ENCODE assay signal across 9 cellular contexts in genomic region chr12:89355243-89356068, GRCh38. TPM values are rescaled to one million over a fixed set of nuclear protein-coding genes. Genes with fewer than 3 reads are reported as not detected.
DNase-seq lines count a peak whose midpoint lies in the region; ATAC-seq and TF ChIP-seq lines count a peak whose summit lies in the region.
"Had no signal": no experiment of that assay in that cellular context is flagged by ENCODE, and none has a peak within 500 bp of the region (broad histone marks: within the 10 kb centered on the region; RNA-seq: fewer than 3 reads in every experiment).

No MANE protein-coding gene starts in this region.

- H3K9me3 ChIP-seq in ascending aorta (no peaks in the 10 kb centered on the region), right lobe of liver (no peaks in the 10 kb centered on the region), tibial nerve (no peaks in the 10 kb centered on the region), ovary (no peaks in the 10 kb centered on the region)

- H3K36me3 ChIP-seq in ascending aorta (no peaks in the 10 kb centered on the region), right lobe of liver (no peaks in the 10 kb centered on the region), tibial nerve (peaks cover 0 to 4% (median 0%) of the 10 kb centered on the region in 3 donors), ovary (no peaks in the 10 kb centered on the region)

- peak in 1 of 3 experiments; percentile 5 for TF ChIP-seq CTCF in ascending aorta (IDR thresholded peaks at IDR 0.05)
- peak in 2 of 4 donors; percentile 15 to 38 for TF ChIP-seq CTCF in right lobe of liver (IDR thresholded peaks at IDR 0.05)
- peak in 2 of 5 experiments; percentile 17 to 24 for TF ChIP-seq CTCF in tibial nerve (IDR thresholded peaks at IDR 0.05)
- TF ChIP-seq CTCF in ovary (IDR thresholded peaks at IDR 0.05): no peak

- no peaks in the 10 kb centered on the region for H3K27me3 ChIP-seq in ascending aorta
- no peaks in the 10 kb centered on the region for H3K27me3 ChIP-seq in right lobe of liver
- H3K27me3 ChIP-seq in tibial nerve: no peaks in the 10 kb centered on the region
- H3K27me3 ChIP-seq in ovary: no peaks in the 10 kb centered on the region

- H3K36me3 Mint-ChIP-seq in activated naive CD4-positive, alpha-beta T cell treated with anti-CD3 and anti-CD28 coated beads, Interleukin-2, amount 10 ng/mL, durations not matched to agents 7 days and 5 days: peaks cover 10% of the 10 kb centered on the region

- TF ChIP-seq EP300 in tibial nerve (IDR thresholded peaks at IDR 0.05) (no peak), ovary (IDR thresholded peaks at IDR 0.05) (no peak)

- H3K4me3 ChIP-seq in ascending aorta (peak overlapping the region; percentile 84 to 98), right lobe of liver (peak overlapping the region; percentile 87 to 88 (median 88)), tibial nerve (peak overlapping the region in 3 of 4 donors; percentile 75 to 93 (median 85)), ovary (no peak overlapping the region)

- no peak for DNase-seq in activated naive CD4-positive, alpha-beta T cell treated with anti-CD3 and anti-CD28 coated beads, Interleukin-2, amount 10 ng/mL, durations not matched to agents 7 days and 5 days
- DNase-seq in activated naive CD4-positive, alpha-beta T cell treated with Interleukin-2 at 50 U/mL for 16 hours: no peak
- no peak for DNase-seq in ascending aorta (ENCODE audit: low spot score in 2 of 2)
- DNase-seq in right lobe of liver: no peak
- DNase-seq in tibial nerve (ENCODE audit: low spot score in 2 of 2): no peak
- DNase-seq in ovary: no peak
- DNase-seq in NCI-H510A treated with DMSO at 0.1 percent for 48 hours (lab: John Stamatoyannopoulos, UW): no peak
- DNase-seq: amniotic stem cell had no signal

- peaks cover 7% of the 10 kb centered on the region for H3K27me3 Mint-ChIP-seq in activated naive CD4-positive, alpha-beta T cell treated with anti-CD3 and anti-CD28 coated beads, Interleukin-2, amount 10 ng/mL, durations not matched to agents 7 days and 5 days

- ATAC-seq in right lobe of liver (peak in 2 of 4 donors; percentile 1 to 2), GM19324 (IDR thresholded peaks at IDR 0.05; ENCODE audit: low FRiP score, unreplicated experiment) (no peak)

- peaks cover 4 to 9% of the 10 kb centered on the region in 2 donors for H3K4me1 ChIP-seq in ascending aorta
- H3K4me1 ChIP-seq in right lobe of liver: peaks cover 0 to 24% (median 11%) of the 10 kb centered on the region in 4 donors
- peaks cover 0 to 41% (median 11%) of the 10 kb centered on the region in 4 donors for H3K4me1 ChIP-seq in tibial nerve
- peaks cover 3% of the 10 kb centered on the region for H3K4me1 ChIP-seq in ovary (ENCODE audit: insufficient read depth)

- peak overlapping the region; percentile 97 for H3K27ac Mint-ChIP-seq in activated naive CD4-positive, alpha-beta T cell treated with anti-CD3 and anti-CD28 coated beads, Interleukin-2, amount 10 ng/mL, durations not matched to agents 7 days and 5 days

- CTCF ChIA-PET in activated naive CD4-positive, alpha-beta T cell treated with anti-CD3 and anti-CD28 coated beads, Interleukin-2, amount 10 ng/mL, durations not matched to agents 7 days and 5 days (lab: Charles Lee): interaction anchor here (1.4 kb wide), 2 partner anchors 9 to 105 kb away, joined by 3 read pairs; no protein-coding TSS in a partner anchor

- H3K27ac ChIP-seq in ascending aorta (peak overlapping the region; percentile 100), right lobe of liver (peak overlapping the region; percentile 95 to 99 (median 98)), tibial nerve (peak overlapping the region in 3 of 4 donors; percentile 94 to 98 (median 97)), ovary (no peak overlapping the region)

- peak overlapping the region; percentile 99 for H3K4me3 Mint-ChIP-seq in activated naive CD4-positive, alpha-beta T cell treated with anti-CD3 and anti-CD28 coated beads, Interleukin-2, amount 10 ng/mL, durations not matched to agents 7 days and 5 days

- 16% methylated on average over 18 of the region's 18 CpGs for WGBS in right lobe of liver (ENCODE audit: insufficient coverage, low coverage, low lambda C conversion rate, missing lambda C conversion rate)
- 56 to 61% methylated on average over 18 of the region's 18 CpGs for WGBS in tibial nerve, 2 donors
- WGBS in ovary, 3 donors: 93 to 95% (median 95%) methylated on average over 18 of the region's 18 CpGs

- intact Hi-C loops in ascending aorta (cut with DNase I): loop anchor here (10.0 kb wide), 1 partner anchor 1211 kb away; the partner anchor contains the start of genes CEP290 and TMTC3
- intact Hi-C loops in right lobe of liver (cut with DNase I): no loop called here
- intact Hi-C loops in ovary (cut with DNase I): no loop called here

- H3K9me3 Mint-ChIP-seq in activated naive CD4-positive, alpha-beta T cell treated with anti-CD3 and anti-CD28 coated beads, Interleukin-2, amount 10 ng/mL, durations not matched to agents 7 days and 5 days: no peaks in the 10 kb centered on the region

- peak; percentile 41 for TF ChIP-seq POLR2A in right lobe of liver (IDR thresholded peaks at IDR 0.05)
- no peak for TF ChIP-seq POLR2A in tibial nerve (IDR thresholded peaks at IDR 0.05)
- no peak for TF ChIP-seq POLR2A in ovary (IDR thresholded peaks at IDR 0.05)

- peaks cover 32% of the 10 kb centered on the region for H3K4me1 Mint-ChIP-seq in activated naive CD4-positive, alpha-beta T cell treated with anti-CD3 and anti-CD28 coated beads, Interleukin-2, amount 10 ng/mL, durations not matched to agents 7 days and 5 days

RNA-seq across cellular contexts. Expression of gene DUSP6, which starts 3.2 kb away (rescaled TPM):
- 370 TPM for total RNA-seq in ascending aorta
- total RNA-seq in right lobe of liver: 100 to 1,000 TPM in 2 of 6 experiments, 10 to 100 TPM in 4; 24.3 to 139 (median 50.4) TPM
- total RNA-seq in tibial nerve: 10 to 100 TPM; 66.5 to 85.2 (median 72.8) TPM
- 10 to 100 TPM; 10.8 to 34.4 (median 20.1) TPM for total RNA-seq in ovary
- polyA plus RNA-seq in ovary: 10 to 100 TPM; 20.6 to 35.5 TPM

Comparison
In these comparisons a context has a peak if more than half of its experiments do, and no peak if none do; other contexts are left out.
1. H3K27ac ChIP-seq: peak in ascending aorta (2 of 2), right lobe of liver (3 of 3) and tibial nerve (3 of 4); none in ovary (0 of 2).